ENCODE assay signal across 14 cellular contexts in the genomic region with DNA sequence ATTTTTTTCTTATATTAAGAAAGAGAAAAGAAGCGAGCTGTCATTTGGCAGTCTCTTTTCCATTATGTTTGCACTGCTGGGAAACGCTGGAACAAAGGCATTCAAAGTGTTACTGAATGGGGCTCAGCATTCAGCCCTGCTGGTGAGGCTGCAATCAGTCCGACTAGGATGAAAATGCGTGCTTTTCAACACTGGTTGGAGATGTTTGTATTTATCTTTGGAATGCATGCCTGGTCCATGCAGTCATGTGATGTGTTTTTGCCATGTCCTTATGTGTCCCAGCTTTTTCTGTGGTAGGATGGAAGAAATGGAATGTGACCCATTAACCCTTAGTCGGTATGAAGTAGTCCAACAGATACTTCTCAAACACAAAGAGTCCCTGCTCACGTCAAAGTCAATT.
DNase-seq lines count a peak whose midpoint lies in the region; ATAC-seq and TF ChIP-seq lines count a peak whose summit lies in the region.
"Had no signal": no experiment of that assay in that cellular context is flagged by ENCODE, and none has a peak within 500 bp of the region (broad histone marks: within the 10 kb centered on the region; RNA-seq: fewer than 3 reads in every experiment).

No MANE protein-coding gene starts in this region.

- peaks cover 10% of the 10 kb centered on the region for H3K4me1 ChIP-seq in upper lobe of right lung
- H3K4me1 ChIP-seq: A549 had no signal

- peak; percentile 18 for ATAC-seq in left colon
- peak; percentile 51 for ATAC-seq in upper lobe of right lung
- ATAC-seq in GM19455 (IDR thresholded peaks at IDR 0.05; ENCODE audit: unreplicated experiment) = no peak
- ATAC-seq: A549 had no signal

- TF ChIP-seq CTCF in dorsolateral prefrontal cortex (IDR thresholded peaks at IDR 0.05 in 54 of 56, conservative IDR thresholded peaks at IDR 0.05 in 2 of 56; ENCODE audit: low read depth in 1 of 56, partially characterized antibody in 56 of 56) (peak in 23 of 56 donors; percentile 9 to 51 (median 24)), upper lobe of right lung (IDR thresholded peaks at IDR 0.05) (no peak)

- intact Hi-C loops in dorsolateral prefrontal cortex (cut with DNase I) (loop anchor here in 1 of 2 donors (2.0 kb wide), 1 partner anchor 63 kb away; no protein-coding TSS in a partner anchor), left colon (cut with DNase I, micrococcal nuclease) (no loop called here), upper lobe of right lung (cut with DNase I) (no loop called here)

- DNase-seq in NCI-H345 (lab: John Stamatoyannopoulos, UW) (peak; percentile 24), NCI-H345 treated with DMSO at 0.1 percent for 48 hours (lab: John Stamatoyannopoulos, UW; ENCODE audit: unreplicated experiment) (no peak), dorsolateral prefrontal cortex (peak in 2 of 10 donors; percentile 14 to 39), left colon (no peak), upper lobe of right lung (no peak), activated gamma-delta T cell (lab: John Stamatoyannopoulos, UW) (no peak), MV-4-11 (lab: John Stamatoyannopoulos, UW) (no peak)
- DNase-seq: activated gamma-delta T cell treated with Interleukin-2 at 50 U/mL for 16 hours, Kasumi-1, NCI-H526, upper lobe of left lung had no signal

- H3K4me3 ChIP-seq in dorsolateral prefrontal cortex = peak overlapping the region in 47 of 59 donors; percentile 1 to 61 (median 38)
- no peak overlapping the region for H3K4me3 ChIP-seq in upper lobe of right lung
- H3K4me3 ChIP-seq: A549, SK-N-MC, upper lobe of left lung had no signal

- no peaks in the 10 kb centered on the region for H3K9me3 ChIP-seq in upper lobe of right lung
- H3K9me3 ChIP-seq: A549, upper lobe of left lung had no signal

- H3K27ac ChIP-seq in dorsolateral prefrontal cortex (peak overlapping the region in 51 of 59 donors; percentile 4 to 83 (median 62)), upper lobe of right lung (no peak overlapping the region)
- H3K27ac ChIP-seq: A549, SK-N-MC, upper lobe of left lung had no signal

- no peaks in the 10 kb centered on the region for H3K27me3 ChIP-seq in dorsolateral prefrontal cortex
- H3K27me3 ChIP-seq in upper lobe of right lung = no peaks in the 10 kb centered on the region
- H3K27me3 ChIP-seq: upper lobe of left lung had no signal

- no peaks in the 10 kb centered on the region for H3K36me3 ChIP-seq in upper lobe of right lung
- H3K36me3 ChIP-seq: upper lobe of left lung had no signal
